Comparison of ENCODE assay signal across 9 cellular contexts in the genomic region with DNA sequence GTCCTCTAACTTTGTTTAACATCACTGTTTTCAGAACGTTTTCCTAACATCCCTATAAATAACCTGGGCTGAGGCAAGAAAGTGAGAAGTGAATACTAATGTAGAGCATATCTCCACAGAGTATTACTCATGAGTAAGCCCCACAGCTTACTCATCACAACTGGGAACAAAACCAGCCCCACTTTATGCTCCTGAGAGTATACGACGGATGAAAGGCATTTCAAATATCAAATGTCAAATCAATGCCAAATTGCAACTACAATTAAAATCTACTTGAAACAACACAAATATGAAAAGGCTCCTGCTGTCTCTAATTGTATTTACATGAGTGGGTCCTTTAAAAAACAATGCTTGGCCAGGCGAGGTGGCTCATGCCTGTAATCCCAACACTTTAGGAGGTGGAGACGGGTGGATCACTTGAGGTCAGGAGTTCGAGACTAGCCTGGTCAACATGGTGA. TPM values are rescaled to one million over a fixed set of nuclear protein-coding genes. Genes with fewer than 3 reads are reported as not detected.
A peak's percentile ranks its signal among the peaks of the same experiment; 100 is the strongest.
DNase-seq lines count a peak whose midpoint lies in the region; ATAC-seq, FAIRE-seq and TF ChIP-seq lines count a peak whose summit lies in the region.
"Had no signal": no experiment of that assay in that cellular context is flagged by ENCODE, and none has a peak within 500 bp of the region (broad histone marks: within the 10 kb centered on the region; RNA-seq: fewer than 3 reads in every experiment).

No MANE protein-coding gene starts in this region.

- whole genome bisulfite sequencing in pancreas, 2 donors, result 61 to 64% methylated on average over 6 of the region's 6 CpGs
- WGBS in spleen, 5 donors, result 71 to 83% (median 77%) methylated on average over 6 of the region's 6 CpGs

- H3K4me3 ChIP-seq in pancreas (no peak overlapping the region), spleen (no peak overlapping the region)
- H3K4me3 ChIP-seq: SK-N-MC had no signal

- H3K27ac ChIP-seq in pancreas (no peak overlapping the region), spleen (no peak overlapping the region)
- H3K27ac ChIP-seq: SK-N-MC had no signal

- ATAC-seq in pancreas, result peak; percentile 28 to 83 (median 68)

- FAIRE-seq in pancreas (lab: Jason Lieb, UNC) (no peak), D721Med (lab: Jason Lieb, UNC) (no peak)

- no peak for TF ChIP-seq CTCF in pancreas (IDR thresholded peaks at IDR 0.05)
- TF ChIP-seq CTCF in D721Med (IDR thresholded peaks at IDR 0.05; ENCODE audit: insufficient read depth, missing control alignments), result no peak
- no peak for TF ChIP-seq CTCF in spleen (IDR thresholded peaks at IDR 0.05 in 8 of 11, conservative IDR thresholded peaks at IDR 0.05 in 3 of 11)

- H3K9me3 ChIP-seq in pancreas (no peaks in the 10 kb centered on the region), spleen (no peaks in the 10 kb centered on the region)

- DNase-seq in GM03348 (ENCODE audit: low spot score) (peak; percentile 80), NCI-H446 treated with DMSO at 0.1 percent for 48 hours (lab: John Stamatoyannopoulos, UW) (peak; percentile 64), epidermal melanocyte (ENCODE audit: insufficient read length, low spot score) (peak; percentile 41), pancreas (no peak), D721Med (ENCODE audit: insufficient read length, low spot score) (no peak), T-helper 2 cell (no peak), spleen (no peak)
- DNase-seq in stimulated activated CD4-positive, alpha-beta T cell treated with anti-CD3 and anti-CD28 coated beads, Interleukin-12 subunit alpha, Interleukin-12 subunit beta, amount 100 ng/mL, for 4 hours, result no peak

- intact Hi-C loops in pancreas (cut with DNase I) (no loop called here), spleen (cut with DNase I; ENCODE audit: low total_unique reads) (no loop called here)

- H3K27me3 ChIP-seq in pancreas, result no peaks in the 10 kb centered on the region
- no peaks in the 10 kb centered on the region for H3K27me3 ChIP-seq in spleen (replicated peaks in 1 of 7)

- H3K4me1 ChIP-seq in pancreas (peaks cover 0 to 9% (median 0%) of the 10 kb centered on the region in 3 donors), spleen (peaks cover 0 to 8% (median 0%) of the 10 kb centered on the region in 6 donors)

- no peak for TF ChIP-seq POLR2A in spleen (IDR thresholded peaks at IDR 0.05)

- H3K36me3 ChIP-seq in pancreas, result no peaks in the 10 kb centered on the region
- no peaks in the 10 kb centered on the region for H3K36me3 ChIP-seq in spleen

RNA-seq across cellular contexts. Expression of gene SH3RF1, which starts 41.2 kb away (rescaled TPM):
- total RNA-seq in pancreas (10 to 100 TPM; 10.2 to 30.6 (median 15.1) TPM), spleen (10 to 100 TPM in 5 of 7 donors, 1 to 10 TPM in 2; 7.1 to 18.6 (median 11.8) TPM)
- polyA plus RNA-seq in pancreas (1 to 10 TPM; 4.0 to 5.6 TPM), spleen (1 to 10 TPM; 1.1 to 2.3 (median 1.4) TPM)

Comparison
In these comparisons a context has a peak if more than half of its experiments do, and no peak if none do; other contexts are left out.
1. DNase-seq: peak in GM03348 (single experiment), NCI-H446 treated with DMSO at 0.1 percent for 48 hours (single experiment) and epidermal melanocyte (single experiment); none in pancreas (0 of 6), D721Med (single experiment), T-helper 2 cell (0 of 5), spleen (single experiment) and stimulated activated CD4-positive, alpha-beta T cell treated with anti-CD3 and anti-CD28 coated beads, Interleukin-12 subunit alpha, Interleukin-12 subunit beta, amount 100 ng/mL, for 4 hours (single experiment).